ENCODE assay signal across 1 cellular context in genomic region chr12:6827982-6828670, GRCh38.
TF ChIP-seq lines count a peak whose summit lies in the region.

Gene P3H3 (plus strand): TSS chr12:6828407. CDS start chr12:6828441, 34 bp downstream.

TF ChIP-seq in HepG2, 621 proteins besides CTCF, POLR2A, EP300 and RAD21 (continued from another document):
- TF ChIP-seq PATZ1 (CRISPR knock-in tag; IDR thresholded peaks at IDR 0.05) (0 out of 2 replicates have a peak, but pooled peaks have one; percentile 7), TFDP1 (CRISPR knock-in tag; IDR thresholded peaks at IDR 0.05; ENCODE audit: borderline replicate concordance) (peak; percentile 56; the same call in 1 of the 2 replicates), ZNF496 (CRISPR knock-in tag; IDR thresholded peaks at IDR 0.05; ENCODE audit: insufficient replicate concordance) (no peak), HNRNPH1 (optimal IDR thresholded peaks at IDR 0.05; ENCODE audit: low read depth, low read length) (no peak), KDM5A (IDR thresholded peaks at IDR 0.05; ENCODE audit: borderline replicate concordance, low read length) (peak; percentile 16; the same call in 1 of the 2 replicates), ZNF713 (CRISPR knock-in tag; IDR thresholded peaks at IDR 0.05) (no peak), HNRNPK (IDR thresholded peaks at IDR 0.05; ENCODE audit: low read depth, low read length, poor library complexity, severe bottlenecking) (peak; percentile 56), MAFF (IDR thresholded peaks at IDR 0.05; ENCODE audit: low read depth, low read length) (peak; percentile 30; the same call in 1 of the 2 replicates), ZSCAN25 (CRISPR knock-in tag; IDR thresholded peaks at IDR 0.05) (peak; percentile 58; the same call in 1 of the 2 replicates), ETV5 (CRISPR knock-in tag; IDR thresholded peaks at IDR 0.05; ENCODE audit: borderline replicate concordance) (peak; percentile 8; the same call in 1 of the 2 replicates)
TF ChIP-seq in HepG2: peak in this region for 11.
